Comparison of ENCODE assay signal across 23 cellular contexts in the genomic region with DNA sequence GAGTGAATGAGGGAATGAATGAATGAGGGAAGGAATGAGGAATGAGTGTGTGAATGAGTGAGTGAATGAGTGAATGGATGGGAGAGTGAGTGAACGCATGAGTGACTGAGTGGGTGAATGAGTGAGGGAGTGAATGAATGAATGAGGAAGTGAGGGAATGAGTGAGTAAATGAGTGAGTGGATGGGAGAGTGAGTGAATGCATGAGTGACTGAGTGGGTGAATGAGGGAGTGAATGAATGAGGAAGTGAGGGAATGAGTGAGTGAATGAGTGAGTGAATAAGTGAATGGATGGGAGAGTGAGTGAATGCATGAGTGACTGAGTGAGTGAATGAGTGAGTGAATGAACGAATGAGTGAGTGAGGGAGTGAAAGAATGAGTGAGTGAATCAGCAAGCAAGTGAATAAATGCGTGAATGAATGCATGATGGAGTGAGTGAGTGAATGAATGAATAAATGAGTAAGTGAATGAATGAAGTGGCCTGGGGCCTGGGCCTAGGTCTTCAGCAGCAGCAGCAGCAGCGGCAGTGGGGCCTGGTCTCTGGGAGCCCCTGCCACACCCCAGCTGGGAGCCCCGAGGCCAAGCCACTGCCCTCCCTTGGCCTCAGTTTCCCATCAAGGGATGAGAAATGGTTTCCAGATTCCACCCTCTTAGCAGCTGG. TPM values are rescaled to one million over a fixed set of nuclear protein-coding genes. Genes with fewer than 3 reads are reported as not detected.
DNase-seq lines count a peak whose midpoint lies in the region; ATAC-seq, FAIRE-seq and TF ChIP-seq lines count a peak whose summit lies in the region.
"Had no signal": no experiment of that assay in that cellular context is flagged by ENCODE, and none has a peak within 500 bp of the region (broad histone marks: within the 10 kb centered on the region; RNA-seq: fewer than 3 reads in every experiment).

No MANE protein-coding gene starts in this region.

- no peak overlapping the region for H2BK15ac ChIP-seq in neuronal stem cell (ENCODE audit: low read length)

- POLR2A ChIA-PET in HepG2 (lab: Yijun Ruan, JAX) = no interaction called here
- POLR2A ChIA-PET in K562 (lab: Yijun Ruan, JAX) = no interaction called here

- TF ChIP-seq CTCF in HepG2 (CRISPR knock-in tag; IDR thresholded peaks at IDR 0.05) (no peak), right lobe of liver (IDR thresholded peaks at IDR 0.05) (no peak), K562 (IDR thresholded peaks at IDR 0.05 in 2 of 3, conservative IDR thresholded peaks at IDR 0.05 in 1 of 3; ENCODE audit: insufficient read depth in 2 of 3, low read depth in 1 of 3, low read length in 3 of 3) (no peak), colonic mucosa (IDR thresholded peaks at IDR 0.05) (no peak)

- H4K8ac ChIP-seq in neuronal stem cell (ENCODE audit: low read depth, low read length) = no peak overlapping the region

- no peak overlapping the region for H4K91ac ChIP-seq in neuronal stem cell (ENCODE audit: low read depth, low read length, poor library complexity)

- H3K9ac ChIP-seq in HepG2 (ENCODE audit: insufficient read depth, low read depth, low read length) = no peak overlapping the region
- H3K9ac ChIP-seq in K562 (ENCODE audit: insufficient read depth in 1 of 2, low read depth in 2 of 2, low read length in 2 of 2) = no peak overlapping the region
- H3K9ac ChIP-seq in neuronal stem cell (ENCODE audit: low read depth, low read length, poor library complexity) = no peak overlapping the region
- H3K9ac ChIP-seq in colonic mucosa (ENCODE audit: low read depth in 2 of 2, low read length in 2 of 2) = no peak overlapping the region

- H3K36me3 ChIP-seq in HepG2 (replicated peaks in 1 of 2; ENCODE audit: control insufficient read depth in 1 of 2, insufficient read depth in 2 of 2, low read length in 2 of 2) (no peaks in the 10 kb centered on the region), right lobe of liver (no peaks in the 10 kb centered on the region), K562 (ENCODE audit: control insufficient read depth, insufficient read depth, low read length) (no peaks in the 10 kb centered on the region), neuronal stem cell (replicated peaks in 1 of 2; ENCODE audit: control insufficient read depth in 2 of 2, insufficient read depth in 2 of 2, low read length in 2 of 2) (no peaks in the 10 kb centered on the region), colonic mucosa (no peaks in the 10 kb centered on the region)

- CTCF ChIA-PET in HepG2 (lab: Yijun Ruan, JAX; ENCODE audit: low intra/inter-chr PET ratio, low total read pairs) = no interaction called here
- CTCF ChIA-PET in K562 (lab: Yijun Ruan, JAX; ENCODE audit: low intra/inter-chr PET ratio) = no interaction called here

- WGBS in HepG2 (ENCODE audit: low lambda C conversion rate) = 18% methylated on average over 5 of the region's 5 CpGs
- 64% methylated on average over 3 of the region's 5 CpGs for WGBS in right lobe of liver (ENCODE audit: insufficient coverage, low coverage, low lambda C conversion rate, missing lambda C conversion rate)
- WGBS in K562 (ENCODE audit: insufficient coverage, low coverage, missing lambda C conversion rate) = 0% methylated on average over 5 of the region's 5 CpGs
- 100% methylated on average over 1 of the region's 5 CpGs; no CpG with 5 or more reads in 1 of the 2 donors for WGBS in neuronal stem cell (ENCODE audit: extremely low coverage in 2 of 2, insufficient read length in 2 of 2, insufficient replicate concordance in 1 of 2), 2 donors

- FAIRE-seq in HepG2 (lab: Jason Lieb, UNC) (no peak), K562 (lab: Jason Lieb, UNC) (no peak)
- FAIRE-seq: GM12892 had no signal

- H3K9me3 ChIP-seq in HepG2 (ENCODE audit: low read length) (no peaks in the 10 kb centered on the region), right lobe of liver (no peaks in the 10 kb centered on the region), K562 (replicated peaks; ENCODE audit: control insufficient read depth, insufficient read depth, low read depth, low read length) (no peaks in the 10 kb centered on the region), neuronal stem cell (replicated peaks in 1 of 2; ENCODE audit: control insufficient read depth in 2 of 2, insufficient read depth in 1 of 2, low read depth in 1 of 2, low read length in 2 of 2) (no peaks in the 10 kb centered on the region), colonic mucosa (no peaks in the 10 kb centered on the region)

- no peak overlapping the region for H2BK120ac ChIP-seq in neuronal stem cell (ENCODE audit: low read depth, low read length)

- no peaks in the 10 kb centered on the region for H3K79me2 ChIP-seq in HepG2 (ENCODE audit: insufficient read depth, low read length)
- no peaks in the 10 kb centered on the region for H3K79me2 ChIP-seq in K562 (ENCODE audit: control insufficient read depth, insufficient read depth, low read length)

- H4K20me1 ChIP-seq in HepG2 (ENCODE audit: insufficient read depth, low read length) (no peaks in the 10 kb centered on the region), K562 (replicated peaks; ENCODE audit: control insufficient read depth, insufficient read depth, low read length) (no peaks in the 10 kb centered on the region)

- no peak for TF ChIP-seq EP300 in HepG2 (IDR thresholded peaks at IDR 0.05; ENCODE audit: low read depth in 2 of 2, low read length in 2 of 2)
- no peak for TF ChIP-seq EP300 in HepG2 (CRISPR knock-in tag; IDR thresholded peaks at IDR 0.05; ENCODE audit: borderline replicate concordance)
- TF ChIP-seq EP300 in K562 (IDR thresholded peaks at IDR 0.05; ENCODE audit: low read length) = no peak

- H3K27me3 ChIP-seq in HepG2 (ENCODE audit: control insufficient read depth in 1 of 2, insufficient read depth in 2 of 2, low read length in 2 of 2) = peaks cover 0 to 10% of the 10 kb centered on the region in 2 experiments; a peak in 2 of 5 replicates
- no peaks in the 10 kb centered on the region for H3K27me3 ChIP-seq in right lobe of liver
- no peaks in the 10 kb centered on the region; a peak in 1 of 5 replicates for H3K27me3 ChIP-seq in K562 (ENCODE audit: control insufficient read depth in 2 of 2, insufficient read depth in 2 of 2, low read length in 2 of 2)
- no peaks in the 10 kb centered on the region for H3K27me3 ChIP-seq in neuronal stem cell (ENCODE audit: control insufficient read depth in 3 of 3, insufficient read depth in 3 of 3, low read depth in 1 of 3, low read length in 3 of 3)
- no peaks in the 10 kb centered on the region for H3K27me3 ChIP-seq in colonic mucosa

- TF ChIP-seq POLR2A in HepG2 (IDR thresholded peaks at IDR 0.05; ENCODE audit: insufficient read depth in 1 of 2, low read depth in 2 of 2, low read length in 2 of 2) = no peak
- no peak for TF ChIP-seq POLR2A in right lobe of liver (IDR thresholded peaks at IDR 0.05)
- TF ChIP-seq POLR2A in K562 (conservative IDR thresholded peaks at IDR 0.05) = no peak

- no peak overlapping the region for H3K14ac ChIP-seq in neuronal stem cell (ENCODE audit: low read length)

- no peaks in the 10 kb centered on the region for H3K4me1 ChIP-seq in HepG2 (ENCODE audit: insufficient read depth, low read length)
- no peaks in the 10 kb centered on the region for H3K4me1 ChIP-seq in right lobe of liver
- H3K4me1 ChIP-seq in K562 (replicated peaks in 1 of 2; ENCODE audit: control insufficient read depth in 2 of 2, insufficient read depth in 2 of 2, low read length in 2 of 2) = no peaks in the 10 kb centered on the region
- peaks cover 0 to 3% of the 10 kb centered on the region in 2 donors for H3K4me1 ChIP-seq in neuronal stem cell (ENCODE audit: control insufficient read depth in 2 of 2, insufficient read depth in 1 of 2, low read depth in 1 of 2, low read length in 2 of 2)
- no peaks in the 10 kb centered on the region for H3K4me1 ChIP-seq in colonic mucosa

- H3K79me1 ChIP-seq in neuronal stem cell (ENCODE audit: low read depth, low read length) = peaks cover 3% of the 10 kb centered on the region

- BruUV-seq in HepG2 (replicated peaks; lab: Mats Ljungman, UMichigan) (no TSS peak), K562 (replicated peaks; lab: Mats Ljungman, UMichigan) (no TSS peak)

- DNase-seq in HepG2 (ENCODE audit: low spot score) (no peak), right lobe of liver (no peak), K562 (ENCODE audit: extremely low read depth in 1 of 4, low spot score in 3 of 4) (no peak), neuronal stem cell (ENCODE audit: low spot score) (no peak), GOT3 (lab: John Stamatoyannopoulos, UW) (no peak), colonic mucosa (no peak)
- DNase-seq: C1 segment of cervical spinal cord; Calu3; CD4-positive, alpha-beta memory T cell; COR-L47; DMS53; DMS79 treated with DMSO at 0.1 percent for 48 hours; GF-D8; H9; HFFc6 had no signal

- ATAC-seq in HepG2 (no peak), right lobe of liver (no peak), K562 (no peak)
- ATAC-seq: HCT116 had no signal

- intact Hi-C loops in HepG2 (cut with micrococcal nuclease; ENCODE audit: unreplicated experiment) = no loop called here
- intact Hi-C loops in right lobe of liver (cut with DNase I) = no loop called here
- intact Hi-C loops in K562 (cut with micrococcal nuclease) = no loop called here
- intact Hi-C loops in colonic mucosa (cut with DNase I) = no loop called here

- H2AFZ ChIP-seq in HepG2 (ENCODE audit: low read length) (no peak overlapping the region), K562 (ENCODE audit: low read depth, low read length) (no peak overlapping the region), neuronal stem cell (ENCODE audit: low read length) (no peak overlapping the region)

- H3K18ac ChIP-seq in neuronal stem cell (ENCODE audit: low read length) = no peak overlapping the region

- H3K27ac ChIP-seq in HepG2 (ENCODE audit: extremely low read length, insufficient read depth, low read length) = no peak overlapping the region
- no peak overlapping the region for H3K27ac ChIP-seq in right lobe of liver
- no peak overlapping the region for H3K27ac ChIP-seq in K562 (ENCODE audit: extremely low read depth, low read depth, low read length)
- no peak overlapping the region for H3K27ac ChIP-seq in neuronal stem cell (replicated peaks; ENCODE audit: low read length)
- H3K27ac ChIP-seq in colonic mucosa = no peak overlapping the region

- in situ Hi-C loops in HepG2 (cut with HindIII; ENCODE audit: extremely low pct_ligation_motif_present, low pct_unique_long_range_greater_than_20kb) = no loop called here
- in situ Hi-C loops in K562 (cut with MboI) = no loop called here

- no peaks in the 10 kb centered on the region for H3K9me1 ChIP-seq in K562 (ENCODE audit: control insufficient read depth, insufficient read depth, low read length)

- H3K4me2 ChIP-seq in HepG2 (ENCODE audit: low read depth, low read length) (no peak overlapping the region), K562 (ENCODE audit: insufficient read depth, low read length) (no peak overlapping the region), neuronal stem cell (ENCODE audit: insufficient read depth, low read length, poor library complexity, severe bottlenecking) (no peak overlapping the region)

- H3K23ac ChIP-seq in neuronal stem cell (ENCODE audit: low read depth, low read length, poor library complexity) = peak overlapping the region; percentile 69

- no peak overlapping the region for H2BK12ac ChIP-seq in neuronal stem cell (ENCODE audit: low read length)

- H3K4me3 ChIP-seq in HepG2 (replicated peaks in 1 of 3; ENCODE audit: insufficient read depth in 1 of 3, low read depth in 2 of 3, low read length in 3 of 3) (no peak overlapping the region), right lobe of liver (no peak overlapping the region), K562 (no peak overlapping the region), neuronal stem cell (ENCODE audit: low read length in 2 of 2) (no peak overlapping the region), colonic mucosa (no peak overlapping the region)

- TF ChIP-seq RAD21 in HepG2 (CRISPR knock-in tag; IDR thresholded peaks at IDR 0.05) (no peak), K562 (CRISPR knock-in tag; conservative IDR thresholded peaks at IDR 0.05 in 1 of 2, IDR thresholded peaks at IDR 0.05 in 1 of 2) (no peak)

- H2AK5ac ChIP-seq in neuronal stem cell (ENCODE audit: low read depth, low read length) = no peak overlapping the region

- no peak overlapping the region for H2BK5ac ChIP-seq in neuronal stem cell (ENCODE audit: low read length)

- no peak overlapping the region for H3K4ac ChIP-seq in neuronal stem cell (ENCODE audit: low read length)

RNA-seq across cellular contexts. Expression of a gene that starts 16.2 kb away (rescaled TPM):
- total RNA-seq in HepG2 (2016; rRNA removed; fragmentation: Illumina TruSeq; extraction: Trizol) = 0.02 TPM in 1 of 2 replicates, not detected in the other
- not detected in 2 replicates for total RNA-seq in HepG2 (2016; cell fraction: cytosol; rRNA removed; fragmentation: Illumina TruSeq; extraction: Trizol; ENCODE audit: low read depth)
- total RNA-seq in HepG2 (2016; cell fraction: insoluble cytoplasmic fraction; rRNA removed; fragmentation: Illumina TruSeq; extraction: Trizol) = not detected in 2 replicates
- total RNA-seq in HepG2 (2016; cell fraction: membrane; rRNA removed; fragmentation: Illumina TruSeq; extraction: Trizol) = not detected in 2 replicates
- total RNA-seq in HepG2 (2016; cell fraction: nucleus; rRNA removed; fragmentation: Illumina TruSeq; extraction: Trizol) = not detected in 2 replicates
- polyA plus RNA-seq in HepG2 (2011; rRNA removed) = 0.16 and 0.20 TPM in 2 replicates
- 0.09 and 0.17 TPM in 2 replicates for polyA plus RNA-seq in HepG2 (2011; cell fraction: cytosol; rRNA removed)
- 0.08 and 0.12 TPM in 2 replicates for polyA plus RNA-seq in HepG2 (2011; cell fraction: nucleus; rRNA removed)
- polyA plus RNA-seq in HepG2 (2012) = 0.03 and 0.04 TPM in 2 replicates
- not detected in 2 replicates for polyA plus RNA-seq in HepG2 (2016; cell fraction: cytosol; fragmentation: Illumina TruSeq; extraction: Trizol; ENCODE audit: low read depth)
- not detected in 2 replicates for polyA plus RNA-seq in HepG2 (2016; cell fraction: insoluble cytoplasmic fraction; fragmentation: Illumina TruSeq; extraction: Trizol; ENCODE audit: low read depth)
- polyA plus RNA-seq in HepG2 (2016; cell fraction: membrane; fragmentation: Illumina TruSeq; extraction: Trizol; ENCODE audit: low read depth) = not detected in 2 replicates
- polyA plus RNA-seq in HepG2 (2016; cell fraction: nucleus; fragmentation: Illumina TruSeq; extraction: Trizol; ENCODE audit: insufficient read depth, low read depth) = not detected in 2 replicates
- 0.14 TPM in 1 of 2 replicates, not detected in the other for polyA minus RNA-seq in HepG2 (2011; rRNA and poly(A)+ RNA removed; ENCODE audit: low replicate concordance)
- 0.26 TPM in 1 of 2 replicates, not detected in the other for polyA minus RNA-seq in HepG2 (2011; cell fraction: cytosol; rRNA and poly(A)+ RNA removed)
- polyA minus RNA-seq in HepG2 (2011; cell fraction: nucleus; rRNA and poly(A)+ RNA removed) = not detected in 2 replicates
- total RNA-seq in right lobe of liver = not detected
- total RNA-seq in K562 (2011; cell fraction: chromatin; rRNA removed; ENCODE audit: low replicate concordance) = not detected in 2 replicates
- not detected in 2 replicates for total RNA-seq in K562 (2011; cell fraction: nucleolus; rRNA removed)
- not detected in 2 replicates for total RNA-seq in K562 (2011; cell fraction: nucleoplasm; rRNA removed)
- total RNA-seq in K562 (2014; rRNA removed) = not detected in 2 replicates
- total RNA-seq in K562 (2014; rRNA removed; fragmentation: Illumina TruSeq; extraction: Trizol) = not detected in 2 replicates
- total RNA-seq in K562 (2015; rRNA removed; fragmentation: Illumina TruSeq; extraction: Trizol) = not detected in 2 replicates
- not detected in 2 replicates for total RNA-seq in K562 (2021)
- polyA plus RNA-seq in K562 (2011; rRNA removed) = not detected in 2 replicates
- polyA plus RNA-seq in K562 (2011; cell fraction: cytosol; rRNA removed) = not detected in 2 replicates
- polyA plus RNA-seq in K562 (2011; cell fraction: nucleus; rRNA removed) = not detected in 2 replicates
- polyA plus RNA-seq in K562 (2012) = not detected in 2 replicates
- not detected in 2 replicates for polyA plus RNA-seq in K562 (2014; fragmentation: Illumina TruSeq; extraction: Trizol)
- not detected for polyA plus RNA-seq in K562 (2014; fragmentation: Nextera tagmentation; extraction: Ambion mirVana)
- not detected in 2 replicates for polyA plus RNA-seq in K562 (2014; rRNA removed)
- not detected in 2 replicates for polyA minus RNA-seq in K562 (2011; rRNA and poly(A)+ RNA removed)
- polyA minus RNA-seq in K562 (2011; cell fraction: cytosol; rRNA and poly(A)+ RNA removed) = not detected in 2 replicates
- not detected in 2 replicates for polyA minus RNA-seq in K562 (2011; cell fraction: nucleus; rRNA and poly(A)+ RNA removed)
- 0.01 TPM for polyA plus RNA-seq in neuronal stem cell (2013, experiment 1 of 2)
- polyA plus RNA-seq in neuronal stem cell (2013, experiment 2 of 2) = not detected
- total RNA-seq in colonic mucosa = not detected
- total RNA-seq: A172; A673; Calu3; CD4-positive, alpha-beta memory T cell; Daoy; G401; H4; HFFc6 had no signal
- polyA plus RNA-seq: BJ; CD4-positive, alpha-beta memory T cell had no signal
